In genomic region chr6:87301277-87301676, GRCh38 we compare ENCODE assay signal across 9 cellular contexts. TPM values are rescaled to one million over a fixed set of nuclear protein-coding genes. Genes with fewer than 3 reads are reported as not detected.
"Had no signal": no experiment of that assay in that cellular context is flagged by ENCODE, and none has a peak within 500 bp of the region (broad histone marks: within the 10 kb centered on the region; RNA-seq: fewer than 3 reads in every experiment).

No MANE protein-coding gene starts in this region.

RNA-seq across cellular contexts. Expression of gene GJB7, which starts 27.8 kb away (rescaled TPM):
- total RNA-seq: stomach, subcutaneous adipose tissue, temporal lobe, thoracic aorta, thyroid gland, tibial nerve, transverse colon, upper lobe of right lung, vagina had no signal
